15 cellular contexts compared by ENCODE assay signal in genomic region chr1:87129606-87130005, GRCh38.
DNase-seq lines count a peak whose midpoint lies in the region; ATAC-seq and TF ChIP-seq lines count a peak whose summit lies in the region.
"Had no signal": no experiment of that assay in that cellular context is flagged by ENCODE, and none has a peak within 500 bp of the region (broad histone marks: within the 10 kb centered on the region; RNA-seq: fewer than 3 reads in every experiment).

No MANE protein-coding gene starts in this region.

- H3K27ac ChIP-seq in breast epithelium (peak overlapping the region; percentile 58 to 85), psoas muscle (no peak overlapping the region), vagina (peak overlapping the region; percentile 64)

- H3K9me3 ChIP-seq in breast epithelium (no peaks in the 10 kb centered on the region), psoas muscle (no peaks in the 10 kb centered on the region), vagina (no peaks in the 10 kb centered on the region)

- H3K27me3 Mint-ChIP-seq in MCF 10A (ENCODE audit: insufficient read depth, unreplicated experiment), result no peaks in the 10 kb centered on the region

- H3K4me1 Mint-ChIP-seq in MCF 10A (ENCODE audit: insufficient read depth, unreplicated experiment), result peaks cover 5% of the 10 kb centered on the region

- H3K36me3 Mint-ChIP-seq in MCF 10A (ENCODE audit: insufficient read depth, unreplicated experiment), result no peaks in the 10 kb centered on the region
- H3K36me3 Mint-ChIP-seq: activated CD4-positive, alpha-beta memory T cell treated with anti-CD3 and anti-CD28 coated beads for 36 hours; CD4-positive, CD25-positive, alpha-beta regulatory T cell had no signal

- intact Hi-C loops in breast epithelium (cut with DNase I; ENCODE audit: low total_unique reads) (no loop called here), MCF 10A (cut with micrococcal nuclease) (loop anchor here (2.0 to 5.0 kb wide), 3 partner anchors 197 to 1173 kb away; no protein-coding TSS in a partner anchor), left cardiac atrium (cut with DNase I) (loop anchor here in 1 of 2 donors (5.0 to 10.0 kb wide), 4 partner anchors 163 to 1165 kb away; no protein-coding TSS in a partner anchor), psoas muscle (cut with DNase I) (loop anchor here in 1 of 2 donors (5.0 to 10.0 kb wide), 4 partner anchors 165 to 918 kb away; partner anchors contain the start of gene LMO4), vagina (cut with DNase I) (no loop called here)

- H3K36me3 ChIP-seq in breast epithelium (no peaks in the 10 kb centered on the region), psoas muscle (ENCODE audit: insufficient read depth in 1 of 2, low read depth in 1 of 2) (no peaks in the 10 kb centered on the region), vagina (no peaks in the 10 kb centered on the region)

- no peak for TF ChIP-seq POLR2A in breast epithelium (IDR thresholded peaks at IDR 0.05)
- no peak for TF ChIP-seq POLR2A in vagina (IDR thresholded peaks at IDR 0.05)

- H3K9me3 Mint-ChIP-seq in MCF 10A (ENCODE audit: unreplicated experiment), result no peaks in the 10 kb centered on the region
- H3K9me3 Mint-ChIP-seq: activated CD4-positive, alpha-beta memory T cell treated with anti-CD3 and anti-CD28 coated beads for 36 hours; activated naive CD8-positive, alpha-beta T cell treated with anti-CD3 and anti-CD28 coated beads, Interleukin-2, amount 50 U/mL, for 24 hours; activated T-cell treated with anti-CD3 and anti-CD28 coated beads, Interleukin-2, amount 50 U/mL, for 72 hours had no signal

- POLR2A ChIA-PET in MCF 10A (lab: Yijun Ruan, JAX), result interaction anchor here (0.7 to 1.1 kb wide), 3 partner anchors 95 to 957 kb away, joined by 3 read pairs; no protein-coding TSS in a partner anchor

- DNase-seq in breast epithelium (ENCODE audit: low spot score in 2 of 2) (no peak), MCF 10A (ENCODE audit: unreplicated experiment) (no peak), left cardiac atrium (peak; percentile 52), psoas muscle (peak; percentile 53 to 73), vagina (ENCODE audit: extremely low spot score in 2 of 2) (peak in 1 of 2 donors; percentile 92)
- DNase-seq: activated CD4-positive, alpha-beta memory T cell treated with anti-CD3 and anti-CD28 coated beads for 36 hours; activated naive CD8-positive, alpha-beta T cell treated with anti-CD3 and anti-CD28 coated beads, Interleukin-2, amount 50 U/mL, for 24 hours; activated T-cell treated with anti-CD3 and anti-CD28 coated beads, Interleukin-2, amount 50 U/mL, for 72 hours; CD4-positive, CD25-positive, alpha-beta regulatory T cell; head of caudate nucleus; NCI-H2081 treated with DMSO at 0.1 percent for 48 hours; NCI-H524 treated with DMSO at 0.1 percent for 48 hours had no signal

- H3K4me3 ChIP-seq in breast epithelium (peak overlapping the region in 2 of 3 donors; percentile 7 to 39), psoas muscle (peak overlapping the region; percentile 31), vagina (no peak overlapping the region)

- CTCF ChIA-PET in MCF 10A (lab: Yijun Ruan, JAX), result interaction anchor here (0.5 to 2.8 kb wide), 11 partner anchors 9 to 940 kb away, joined by 3 to 9 read pairs (median 3); no protein-coding TSS in a partner anchor

- H3K4me3 Mint-ChIP-seq in MCF 10A (ENCODE audit: unreplicated experiment), result no peak overlapping the region
- H3K4me3 Mint-ChIP-seq: activated CD4-positive, alpha-beta memory T cell treated with anti-CD3 and anti-CD28 coated beads for 36 hours; activated naive CD8-positive, alpha-beta T cell treated with anti-CD3 and anti-CD28 coated beads, Interleukin-2, amount 50 U/mL, for 24 hours; activated T-cell treated with anti-CD3 and anti-CD28 coated beads, Interleukin-2, amount 50 U/mL, for 72 hours; CD4-positive, CD25-positive, alpha-beta regulatory T cell had no signal

- TF ChIP-seq CTCF in breast epithelium (IDR thresholded peaks at IDR 0.05), result no peak
- TF ChIP-seq CTCF in MCF 10A (IDR thresholded peaks at IDR 0.05; ENCODE audit: unreplicated experiment), result no peak
- no peak for TF ChIP-seq CTCF in psoas muscle (IDR thresholded peaks at IDR 0.05)
- TF ChIP-seq CTCF in vagina (IDR thresholded peaks at IDR 0.05), result no peak

- no TSS peak for BruUV-seq in MCF 10A (replicated peaks; lab: Mats Ljungman, UMichigan)

- ATAC-seq in left cardiac atrium, result peak; percentile 32 to 39
- ATAC-seq in psoas muscle, result peak in 2 of 4 donors; percentile 34 to 58
- ATAC-seq in GM18520 (IDR thresholded peaks at IDR 0.05; ENCODE audit: unreplicated experiment), result no peak
- ATAC-seq in GM18511 (IDR thresholded peaks at IDR 0.05; ENCODE audit: unreplicated experiment), result no peak
- no peak for ATAC-seq in HG03097 (IDR thresholded peaks at IDR 0.05; ENCODE audit: low FRiP score, unreplicated experiment)
- ATAC-seq: activated naive CD8-positive, alpha-beta T cell treated with anti-CD3 and anti-CD28 coated beads, Interleukin-2, amount 50 U/mL, for 24 hours; activated T-cell treated with anti-CD3 and anti-CD28 coated beads, Interleukin-2, amount 50 U/mL, for 72 hours had no signal

- H3K4me1 ChIP-seq in breast epithelium (no peaks in the 10 kb centered on the region), psoas muscle (no peaks in the 10 kb centered on the region), vagina (peaks cover 44% of the 10 kb centered on the region)

- no peak overlapping the region for H3K27ac Mint-ChIP-seq in MCF 10A (ENCODE audit: low read depth, unreplicated experiment)
- H3K27ac Mint-ChIP-seq: activated CD4-positive, alpha-beta memory T cell treated with anti-CD3 and anti-CD28 coated beads for 36 hours; activated naive CD8-positive, alpha-beta T cell treated with anti-CD3 and anti-CD28 coated beads, Interleukin-2, amount 50 U/mL, for 24 hours; activated T-cell treated with anti-CD3 and anti-CD28 coated beads, Interleukin-2, amount 50 U/mL, for 72 hours; CD4-positive, CD25-positive, alpha-beta regulatory T cell had no signal

- 57 to 78% (median 66%) methylated on average over 8 of the region's 8 CpGs for WGBS in psoas muscle, 3 donors

- no peaks in the 10 kb centered on the region for H3K27me3 ChIP-seq in breast epithelium
- peaks cover 0 to 3% (median 0%) of the 10 kb centered on the region in 3 donors for H3K27me3 ChIP-seq in psoas muscle (ENCODE audit: insufficient read depth in 3 of 3, low read length in 2 of 3)
- H3K27me3 ChIP-seq in vagina, result no peaks in the 10 kb centered on the region

Comparison
In these comparisons a context has a peak if more than half of its experiments do, and no peak if none do; other contexts are left out.
1. DNase-seq: peak in left cardiac atrium (single experiment) and psoas muscle (2 of 2); none in breast epithelium (0 of 2) and MCF 10A (single experiment).
2. H3K4me3 ChIP-seq: peak in breast epithelium (2 of 3) and psoas muscle (single experiment); none in vagina (0 of 2).
3. ATAC-seq: peak in left cardiac atrium (2 of 2); none in GM18520 (single experiment), GM18511 (single experiment) and HG03097 (single experiment).